ENCODE assay signal across 8 cellular contexts in genomic region chr10:58267713-58268453, GRCh38. TPM values are rescaled to one million over a fixed set of nuclear protein-coding genes. Genes with fewer than 3 reads are reported as not detected.
DNase-seq lines count a peak whose midpoint lies in the region; ATAC-seq and TF ChIP-seq lines count a peak whose summit lies in the region.

Gene IPMK, minus strand, starts transcription at chr10:58267894. Its CDS starts 283 bp downstream, at chr10:58267611.

- DNase-seq in AG09319 (ENCODE audit: extremely low read depth, low read depth) (peak; percentile 72), NCI-H446 treated with DMSO at 0.1 percent for 48 hours (lab: John Stamatoyannopoulos, UW) (peak; percentile 57), chondrocyte (ENCODE audit: low spot score) (peak; percentile 97), left colon (peak; percentile 96 to 97)
- peak; percentile 97 for DNase-seq in activated CD4-positive, alpha-beta T cell treated with anti-CD3 and anti-CD28 coated beads for 36 hours
- DNase-seq in stimulated activated CD4-positive, alpha-beta T cell treated with anti-CD3 and anti-CD28 coated beads, Interleukin-1b, Interleukin-23, amount 100 ng/mL, for 48 hours, result peak; percentile 94

- H3K4me1 Mint-ChIP-seq in activated CD4-positive, alpha-beta T cell treated with anti-CD3 and anti-CD28 coated beads for 36 hours, result peaks cover 36% of the 10 kb centered on the region
- H3K4me1 Mint-ChIP-seq in chondrocyte (ENCODE audit: low read depth), result peaks cover 36% of the 10 kb centered on the region

- TF ChIP-seq CTCF in AG09319 (IDR thresholded peaks at IDR 0.05; ENCODE audit: low read depth, low read length), result no peak
- TF ChIP-seq CTCF in chondrocyte (IDR thresholded peaks at IDR 0.05), result no peak

- intact Hi-C loops in activated CD4-positive, alpha-beta T cell treated with anti-CD3 and anti-CD28 coated beads for 36 hours (cut with DNase I, micrococcal nuclease), result loop anchor here (1.0 to 5.0 kb wide), 2 partner anchors 66 to 1639 kb away; partner anchors contain the start of gene CCDC6 (in 1 of the 2)
- intact Hi-C loops in left colon (cut with DNase I, micrococcal nuclease), result no loop called here

- peaks cover 11% of the 10 kb centered on the region for H3K36me3 Mint-ChIP-seq in activated CD4-positive, alpha-beta T cell treated with anti-CD3 and anti-CD28 coated beads for 36 hours (ENCODE audit: low read depth)
- no peaks in the 10 kb centered on the region for H3K36me3 Mint-ChIP-seq in chondrocyte (ENCODE audit: low read depth)

- no peaks in the 10 kb centered on the region for H3K9me3 Mint-ChIP-seq in activated CD4-positive, alpha-beta T cell treated with anti-CD3 and anti-CD28 coated beads for 36 hours (ENCODE audit: low read depth)
- no peaks in the 10 kb centered on the region for H3K9me3 Mint-ChIP-seq in chondrocyte (ENCODE audit: low read depth)

- CTCF ChIA-PET in activated CD4-positive, alpha-beta T cell treated with anti-CD3 and anti-CD28 coated beads for 36 hours (lab: Charles Lee), result interaction anchor here (0.6 to 2.3 kb wide), 3 partner anchors 23 to 316 kb away, joined by 3 to 12 read pairs (median 5); partner anchors contain the start of gene TFAM

- H3K27ac Mint-ChIP-seq in activated CD4-positive, alpha-beta T cell treated with anti-CD3 and anti-CD28 coated beads for 36 hours, result peak within 1 kb of the TSS; percentile 93
- peak within 1 kb of the TSS; percentile 98 for H3K27ac Mint-ChIP-seq in chondrocyte (ENCODE audit: unreplicated experiment)

- peak within 1 kb of the TSS; percentile 99 for H3K4me3 Mint-ChIP-seq in activated CD4-positive, alpha-beta T cell treated with anti-CD3 and anti-CD28 coated beads for 36 hours
- H3K4me3 Mint-ChIP-seq in chondrocyte (ENCODE audit: unreplicated experiment), result peak within 1 kb of the TSS; percentile 89

- POLR2A ChIA-PET in activated CD4-positive, alpha-beta T cell treated with anti-CD3 and anti-CD28 coated beads for 36 hours (lab: Charles Lee), result interaction anchor here (1.4 kb wide), 1 partner anchor 117 kb away, joined by 3 read pairs; the partner anchor contains the start of gene TFAM

- ATAC-seq in GM19023 (IDR thresholded peaks at IDR 0.05; ENCODE audit: unreplicated experiment), result peak; percentile 58
- ATAC-seq in HG03196 (IDR thresholded peaks at IDR 0.05; ENCODE audit: unreplicated experiment), result peak; percentile 65
- peak; percentile 68 for ATAC-seq in activated CD4-positive, alpha-beta T cell treated with anti-CD3 and anti-CD28 coated beads for 36 hours
- ATAC-seq in left colon, result peak; percentile 71

- no peaks in the 10 kb centered on the region for H3K27me3 Mint-ChIP-seq in activated CD4-positive, alpha-beta T cell treated with anti-CD3 and anti-CD28 coated beads for 36 hours
- no peaks in the 10 kb centered on the region for H3K27me3 Mint-ChIP-seq in chondrocyte (ENCODE audit: low read depth)

RNA-seq across cellular contexts. Expression of gene IPMK, which starts in this region (rescaled TPM):
- total RNA-seq in activated CD4-positive, alpha-beta T cell treated with anti-CD3 and anti-CD28 coated beads for 36 hours, result 1 to 10 TPM; 7.1 to 8.1 TPM
- total RNA-seq in chondrocyte, result 2.9 to 3.3 TPM (median 3.0 TPM) in 3 replicates
- 10 to 100 TPM; 14.3 to 20.5 TPM for total RNA-seq in left colon

Comparison
In these comparisons a context has a peak if more than half of its experiments do, and no peak if none do; other contexts are left out.
1. Peak in every context shown above with its lines: DNase-seq and ATAC-seq.
2. intact Hi-C loops: an anchor here in activated CD4-positive, alpha-beta T cell treated with anti-CD3 and anti-CD28 coated beads for 36 hours (1.0 to 5.0 kb wide); none called in left colon.